In the genomic region with DNA sequence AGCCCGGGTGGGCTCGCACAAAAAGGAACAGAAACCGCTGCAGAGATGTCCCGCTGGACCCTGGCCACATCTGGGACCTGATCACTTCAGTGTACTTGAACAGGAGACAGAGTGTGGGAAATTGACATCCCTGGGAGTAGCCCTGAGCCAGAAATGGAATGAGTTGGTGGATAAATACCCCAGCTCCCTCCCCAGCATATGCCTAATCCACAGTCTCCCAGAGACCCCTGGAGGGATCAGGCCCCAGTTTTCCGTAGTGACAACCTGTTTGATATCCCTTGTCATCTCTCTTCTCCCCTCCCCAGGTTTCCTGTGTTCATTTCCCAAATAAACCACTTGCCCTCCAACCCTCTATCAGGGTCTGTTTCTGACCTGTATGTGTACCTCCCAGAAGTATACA, we compare ENCODE assay signal across 27 cellular contexts. TPM values are rescaled to one million over a fixed set of nuclear protein-coding genes. Genes with fewer than 3 reads are reported as not detected.
DNase-seq lines count a peak whose midpoint lies in the region; ATAC-seq, FAIRE-seq and TF ChIP-seq lines count a peak whose summit lies in the region.
"Had no signal": no experiment of that assay in that cellular context is flagged by ENCODE, and none has a peak within 500 bp of the region (broad histone marks: within the 10 kb centered on the region; RNA-seq: fewer than 3 reads in every experiment).

No MANE protein-coding gene starts in this region.

- no peak overlapping the region for H2AFZ ChIP-seq in astrocyte (ENCODE audit: low read depth, low read length)

- peaks cover 17% of the 10 kb centered on the region for H3K4me1 Mint-ChIP-seq in activated naive CD8-positive, alpha-beta T cell treated with anti-CD3 and anti-CD28 coated beads, Interleukin-2, amount 50 U/mL, for 24 hours
- peaks cover 12% of the 10 kb centered on the region for H3K4me1 Mint-ChIP-seq in activated naive CD8-positive, alpha-beta T cell treated with anti-CD3 and anti-CD28 coated beads for 36 hours
- no peaks in the 10 kb centered on the region for H3K4me1 Mint-ChIP-seq in astrocyte (ENCODE audit: low read depth, unreplicated experiment)

- no peak for DNase-seq in activated naive CD8-positive, alpha-beta T cell treated with anti-CD3 and anti-CD28 coated beads, Interleukin-2, amount 50 U/mL, for 24 hours
- DNase-seq in activated naive CD8-positive, alpha-beta T cell treated with anti-CD3 and anti-CD28 coated beads for 36 hours, result no peak
- no peak for DNase-seq in astrocyte (ENCODE audit: low read depth)
- DNase-seq in hippocampal formation (lab: John Stamatoyannopoulos, UW), result no peak
- no peak for DNase-seq in stimulated activated CD4-positive, alpha-beta T cell treated with anti-CD3 and anti-CD28 coated beads, Interleukin-2, amount 100 ng/mL, for 48 hours
- DNase-seq in esophagus squamous epithelium (lab: John Stamatoyannopoulos, UW), result no peak
- DNase-seq: 8988T; ACHN; BE2C; C1 segment of cervical spinal cord; CD4-positive, alpha-beta memory T cell; CD4-positive, CD25-positive, alpha-beta regulatory T cell; CD8-positive, alpha-beta memory T cell; COR-L47; DMS 273 treated with DMSO at 0.1 percent for 48 hours; DMS153; DMS53; DMS79; DND-41; EL; GDM1 had no signal

- no peaks in the 10 kb centered on the region for H3K36me3 Mint-ChIP-seq in activated naive CD8-positive, alpha-beta T cell treated with anti-CD3 and anti-CD28 coated beads, Interleukin-2, amount 50 U/mL, for 24 hours (ENCODE audit: low read depth)
- no peaks in the 10 kb centered on the region for H3K36me3 Mint-ChIP-seq in activated naive CD8-positive, alpha-beta T cell treated with anti-CD3 and anti-CD28 coated beads for 36 hours
- H3K36me3 Mint-ChIP-seq in astrocyte (ENCODE audit: low read depth, unreplicated experiment), result peaks cover 4% of the 10 kb centered on the region
- H3K36me3 Mint-ChIP-seq: CD14-positive monocyte; CD4-positive, alpha-beta memory T cell; CD4-positive, CD25-positive, alpha-beta regulatory T cell; CD8-positive, alpha-beta memory T cell had no signal

- H3K4me2 ChIP-seq in BLaER1 treated with 17β-estradiol and CSF1 and Interleukin-3, amounts not matched to agents 10 nM and 100 nM, result peak overlapping the region in 9 of 11 experiments; percentile 1 to 62 (median 19); a peak in 13 of 22 replicates
- H3K4me2 ChIP-seq in astrocyte (ENCODE audit: low read length), result no peak overlapping the region

- no peaks in the 10 kb centered on the region for H3K79me2 ChIP-seq in astrocyte (ENCODE audit: insufficient read depth, low read length)

- ATAC-seq in activated naive CD8-positive, alpha-beta T cell treated with anti-CD3 and anti-CD28 coated beads, Interleukin-2, amount 50 U/mL, for 24 hours, result no peak
- ATAC-seq: GM12878 had no signal

- intact Hi-C loops in esophagus squamous epithelium (cut with DNase I), result loop anchor here (10.0 kb wide), 1 partner anchor 141 kb away; a partner anchor contains a TSS

- H3K27ac ChIP-seq in BLaER1 treated with 17β-estradiol and CSF1 and Interleukin-3, amounts not matched to agents 10 nM and 100 nM, result no peak overlapping the region
- H3K27ac ChIP-seq in astrocyte (ENCODE audit: low read depth, low read length) (no peak overlapping the region), esophagus squamous epithelium (no peak overlapping the region)

- H3K36me3 ChIP-seq in BLaER1 treated with 17β-estradiol and CSF1 and Interleukin-3, amounts not matched to agents 10 nM and 100 nM, result no peaks in the 10 kb centered on the region
- H3K36me3 ChIP-seq in astrocyte (ENCODE audit: insufficient read depth, low read length) (no peaks in the 10 kb centered on the region), esophagus squamous epithelium (no peaks in the 10 kb centered on the region)
- H3K36me3 ChIP-seq: BE2C had no signal

- peaks cover 7 to 59% (median 39%) of the 10 kb centered on the region in 10 experiments; a peak in 18 of 20 replicates for H3K4me1 ChIP-seq in BLaER1 treated with 17β-estradiol and CSF1 and Interleukin-3, amounts not matched to agents 10 nM and 100 nM
- H3K4me1 ChIP-seq in astrocyte (ENCODE audit: insufficient read depth, low read length), result peaks cover 3% of the 10 kb centered on the region
- peaks cover 0 to 16% (median 0%) of the 10 kb centered on the region in 3 donors for H3K4me1 ChIP-seq in esophagus squamous epithelium
- H3K4me1 ChIP-seq: BE2C had no signal

- no peaks in the 10 kb centered on the region for H3K27me3 Mint-ChIP-seq in activated naive CD8-positive, alpha-beta T cell treated with anti-CD3 and anti-CD28 coated beads, Interleukin-2, amount 50 U/mL, for 24 hours
- H3K27me3 Mint-ChIP-seq in activated naive CD8-positive, alpha-beta T cell treated with anti-CD3 and anti-CD28 coated beads for 36 hours, result no peaks in the 10 kb centered on the region
- peaks cover 37% of the 10 kb centered on the region for H3K27me3 Mint-ChIP-seq in astrocyte (ENCODE audit: low read depth, unreplicated experiment)
- H3K27me3 Mint-ChIP-seq: CD4-positive, alpha-beta memory T cell; CD4-positive, CD25-positive, alpha-beta regulatory T cell had no signal

- H3K4me3 ChIP-seq in BLaER1 treated with 17β-estradiol and CSF1 and Interleukin-3, amounts not matched to agents 10 nM and 100 nM, result no peak overlapping the region
- H3K4me3 ChIP-seq in astrocyte (ENCODE audit: insufficient read depth, low read depth, low read length) (no peak overlapping the region), esophagus squamous epithelium (no peak overlapping the region)
- H3K4me3 ChIP-seq: GM12878 had no signal

- FAIRE-seq in astrocyte (lab: Jason Lieb, UNC), result no peak
- FAIRE-seq: A204.1, GM12878, GM12892, GM18507 had no signal

- WGBS in esophagus squamous epithelium, 2 donors, result 41 to 55% methylated on average over 5 of the region's 5 CpGs

- no peak overlapping the region for H3K4me3 Mint-ChIP-seq in activated naive CD8-positive, alpha-beta T cell treated with anti-CD3 and anti-CD28 coated beads, Interleukin-2, amount 50 U/mL, for 24 hours
- H3K4me3 Mint-ChIP-seq in activated naive CD8-positive, alpha-beta T cell treated with anti-CD3 and anti-CD28 coated beads for 36 hours, result no peak overlapping the region
- peak overlapping the region; percentile 54 for H3K4me3 Mint-ChIP-seq in astrocyte (ENCODE audit: unreplicated experiment)
- H3K4me3 Mint-ChIP-seq: CD14-positive monocyte; CD4-positive, CD25-positive, alpha-beta regulatory T cell; CD8-positive, alpha-beta memory T cell had no signal

- no peak for TF ChIP-seq POLR2A in esophagus squamous epithelium (IDR thresholded peaks at IDR 0.05)

- no peaks in the 10 kb centered on the region for H3K9me3 ChIP-seq in BLaER1 treated with 17β-estradiol and CSF1 and Interleukin-3, amounts not matched to agents 10 nM and 100 nM (replicated peaks in 1 of 11)
- H3K9me3 ChIP-seq in astrocyte (ENCODE audit: insufficient read depth, low read depth, low read length), result no peaks in the 10 kb centered on the region
- no peaks in the 10 kb centered on the region for H3K9me3 ChIP-seq in esophagus squamous epithelium
- H3K9me3 ChIP-seq: BE2C had no signal

- no peak overlapping the region for H3K9ac ChIP-seq in BLaER1 treated with 17β-estradiol and CSF1 and Interleukin-3, amounts not matched to agents 10 nM and 100 nM
- H3K9ac ChIP-seq in astrocyte (ENCODE audit: low read length), result no peak overlapping the region

- no peaks in the 10 kb centered on the region; a peak in 1 of 22 replicates for H4K20me1 ChIP-seq in BLaER1 treated with 17β-estradiol and CSF1 and Interleukin-3, amounts not matched to agents 10 nM and 100 nM
- no peaks in the 10 kb centered on the region for H4K20me1 ChIP-seq in astrocyte (ENCODE audit: insufficient read depth, low read length)

- TF ChIP-seq CTCF in astrocyte (IDR thresholded peaks at IDR 0.05; ENCODE audit: insufficient read depth, low read depth, low read length), result no peak
- no peak for TF ChIP-seq CTCF in esophagus squamous epithelium (IDR thresholded peaks at IDR 0.05)

- no peaks in the 10 kb centered on the region for H3K9me3 Mint-ChIP-seq in activated naive CD8-positive, alpha-beta T cell treated with anti-CD3 and anti-CD28 coated beads, Interleukin-2, amount 50 U/mL, for 24 hours
- H3K9me3 Mint-ChIP-seq in activated naive CD8-positive, alpha-beta T cell treated with anti-CD3 and anti-CD28 coated beads for 36 hours, result no peaks in the 10 kb centered on the region
- H3K9me3 Mint-ChIP-seq in astrocyte (ENCODE audit: unreplicated experiment), result no peaks in the 10 kb centered on the region
- H3K9me3 Mint-ChIP-seq: CD4-positive, alpha-beta memory T cell; CD4-positive, CD25-positive, alpha-beta regulatory T cell; CD8-positive, alpha-beta memory T cell had no signal

- peak overlapping the region; percentile 35 for H3K27ac Mint-ChIP-seq in activated naive CD8-positive, alpha-beta T cell treated with anti-CD3 and anti-CD28 coated beads, Interleukin-2, amount 50 U/mL, for 24 hours
- H3K27ac Mint-ChIP-seq in activated naive CD8-positive, alpha-beta T cell treated with anti-CD3 and anti-CD28 coated beads for 36 hours, result no peak overlapping the region
- H3K27ac Mint-ChIP-seq in astrocyte (ENCODE audit: unreplicated experiment), result no peak overlapping the region
- H3K27ac Mint-ChIP-seq: CD14-positive monocyte; CD4-positive, CD25-positive, alpha-beta regulatory T cell; CD8-positive, alpha-beta memory T cell had no signal

- H3K27me3 ChIP-seq in BLaER1 treated with 17β-estradiol and CSF1 and Interleukin-3, amounts not matched to agents 10 nM and 100 nM, result no peaks in the 10 kb centered on the region
- H3K27me3 ChIP-seq in astrocyte (ENCODE audit: insufficient read depth, low read length) (peaks cover 14% of the 10 kb centered on the region), esophagus squamous epithelium (peaks cover 0 to 17% (median 0%) of the 10 kb centered on the region in 4 donors)
- H3K27me3 ChIP-seq: BE2C had no signal

RNA-seq across cellular contexts. Expression of a gene that starts 35.9 kb away (rescaled TPM):
- total RNA-seq in activated naive CD8-positive, alpha-beta T cell treated with anti-CD3 and anti-CD28 coated beads for 36 hours, result 100 to 1,000 TPM; 219 to 223 TPM
- total RNA-seq in astrocyte (8.2 and 9.2 TPM in 2 replicates), esophagus squamous epithelium (10 to 100 TPM in 2 of 4 donors, 1 to 10 TPM in 2; 5.6 to 23.7 (median 11.1) TPM)

Comparison
In these comparisons a context has a peak if more than half of its experiments do, and no peak if none do; other contexts are left out.
1. RNA of a gene that starts 35.9 kb away (total RNA-seq): 219 to 223 TPM in activated naive CD8-positive, alpha-beta T cell treated with anti-CD3 and anti-CD28 coated beads for 36 hours; 5.6 to 23.7 TPM in esophagus squamous epithelium and 8.2 to 9.2 TPM in astrocyte; every median in the first group is over 4 times any median in the second.